In the genomic region with DNA sequence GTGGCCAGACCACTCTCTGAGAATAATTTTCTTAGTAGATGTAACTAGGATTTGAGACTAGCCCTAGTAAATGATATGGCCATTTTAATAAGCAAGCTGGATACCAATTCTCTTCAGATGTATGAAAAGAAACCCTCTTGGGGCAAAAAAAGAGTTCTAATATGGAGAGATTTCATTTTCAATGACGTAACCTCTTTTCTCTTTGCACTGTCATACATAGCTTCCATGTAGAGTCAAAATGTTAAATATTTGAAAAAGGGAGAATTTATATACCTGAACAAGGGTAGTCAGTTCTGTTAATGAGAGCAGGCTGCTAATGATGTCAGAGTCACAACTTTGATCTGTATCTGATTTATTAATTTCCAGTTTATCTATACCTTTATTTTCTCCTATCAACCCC, we compare ENCODE assay signal across 27 cellular contexts.
"Had no signal": no experiment of that assay in that cellular context is flagged by ENCODE, and none has a peak within 500 bp of the region (broad histone marks: within the 10 kb centered on the region; RNA-seq: fewer than 3 reads in every experiment).

No MANE protein-coding gene starts in this region.

- H3K4me3 ChIP-seq: colonic mucosa, coronary artery, dorsolateral prefrontal cortex, esophagus muscularis mucosa, esophagus squamous epithelium, gastrocnemius medialis, gastroesophageal sphincter, heart left ventricle, heart right ventricle had no signal

- H3K27ac ChIP-seq: colonic mucosa, coronary artery, dorsolateral prefrontal cortex, epithelial cell of prostate, esophagus muscularis mucosa, esophagus squamous epithelium, foreskin keratinocyte, gastrocnemius medialis, gastroesophageal sphincter, heart left ventricle, heart right ventricle had no signal

- H3K9me3 ChIP-seq: colonic mucosa, esophagus muscularis mucosa, esophagus squamous epithelium, gastrocnemius medialis, gastroesophageal sphincter, heart left ventricle, heart right ventricle had no signal

- ATAC-seq: effector memory CD8-positive, alpha-beta T cell; esophagus mucosa; foreskin keratinocyte; gastrocnemius medialis; gastroesophageal sphincter; heart left ventricle; heart right ventricle had no signal

- FAIRE-seq: colon, endometrium, endothelial cell of umbilical vein, frontal cortex had no signal

- DNase-seq: colonic mucosa; cortex of kidney; dermis blood vessel endothelial cell; dorsolateral prefrontal cortex; effector CD4-positive, alpha-beta T cell; effector CD8-positive, alpha-beta T cell; effector memory CD4-positive, alpha-beta T cell; effector memory CD8-positive, alpha-beta T cell; endodermal cell; erythroblast; esophagus squamous epithelium; foreskin keratinocyte; foreskin melanocyte; gastrocnemius medialis; glutamatergic neuron; head of caudate nucleus; heart left ventricle; heart right ventricle had no signal

- H3K27me3 ChIP-seq: colonic mucosa, dorsolateral prefrontal cortex, foreskin keratinocyte had no signal

- H3K4me1 ChIP-seq: colonic mucosa, esophagus muscularis mucosa, esophagus squamous epithelium, foreskin keratinocyte, gastrocnemius medialis, gastroesophageal sphincter, heart left ventricle, heart right ventricle had no signal

- H3K36me3 ChIP-seq: colonic mucosa, esophagus muscularis mucosa, esophagus squamous epithelium, gastrocnemius medialis, gastroesophageal sphincter, heart left ventricle, heart right ventricle had no signal
